In the genomic region with DNA sequence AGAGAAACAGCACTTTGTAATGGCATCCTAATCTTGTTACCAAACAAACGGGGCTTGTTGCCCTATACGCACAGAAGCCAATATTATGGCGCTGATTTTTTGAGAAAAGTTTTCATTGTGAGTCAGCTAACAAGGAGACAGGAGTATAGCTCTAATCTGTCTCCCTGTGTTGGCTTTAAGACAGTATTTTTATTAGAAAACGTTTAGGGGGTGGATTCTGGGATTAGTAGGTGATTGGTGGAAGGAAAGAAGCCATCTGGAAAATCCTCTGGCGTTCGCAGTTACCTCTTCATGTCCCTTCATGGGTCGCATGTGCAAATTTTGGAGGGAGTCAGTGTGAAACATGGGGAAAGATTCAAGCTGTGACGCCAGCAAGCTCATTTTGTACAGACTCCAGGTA, we compare ENCODE assay signal across 8 cellular contexts. TPM values are rescaled to one million over a fixed set of nuclear protein-coding genes. Genes with fewer than 3 reads are reported as not detected.
DNase-seq lines count a peak whose midpoint lies in the region; ATAC-seq and TF ChIP-seq lines count a peak whose summit lies in the region.

No MANE protein-coding gene starts in this region.

- H3K4me3 ChIP-seq in iPS-20b (ENCODE audit: low read length) (peak overlapping the region; percentile 97), suprapubic skin (peak overlapping the region; percentile 92)

- no peak for TF ChIP-seq EP300 in suprapubic skin (IDR thresholded peaks at IDR 0.05)

- peak; percentile 20 for DNase-seq in DMS 273 (lab: John Stamatoyannopoulos, UW; ENCODE audit: unreplicated experiment)
- no peak for DNase-seq in DMS 273 treated with DMSO at 0.1 percent for 48 hours (lab: John Stamatoyannopoulos, UW)
- DNase-seq in activated naive CD8-positive, alpha-beta T cell treated with anti-CD3 and anti-CD28 coated beads for 36 hours, result no peak
- DNase-seq in suprapubic skin (ENCODE audit: low spot score in 2 of 2), result peak in 1 of 2 donors; percentile 72
- DNase-seq in DMS53 treated with DMSO at 0.1 percent for 48 hours (lab: John Stamatoyannopoulos, UW; ENCODE audit: unreplicated experiment), result no peak
- no peak for DNase-seq in activated CD8-positive, alpha-beta memory T cell treated with anti-CD3 and anti-CD28 coated beads, Interleukin-2, amount 50 U/mL, for 4 hours

- H3K9me3 ChIP-seq in iPS-20b (ENCODE audit: insufficient read depth, low read depth, low read length) (no peaks in the 10 kb centered on the region), suprapubic skin (no peaks in the 10 kb centered on the region)

- peaks cover 9% of the 10 kb centered on the region for H3K4me1 ChIP-seq in iPS-20b (ENCODE audit: insufficient read depth, low read length)
- H3K4me1 ChIP-seq in suprapubic skin, result peaks cover 31% of the 10 kb centered on the region

- no peaks in the 10 kb centered on the region for H3K36me3 Mint-ChIP-seq in activated naive CD8-positive, alpha-beta T cell treated with anti-CD3 and anti-CD28 coated beads for 36 hours

- no peaks in the 10 kb centered on the region for H3K9me3 Mint-ChIP-seq in activated naive CD8-positive, alpha-beta T cell treated with anti-CD3 and anti-CD28 coated beads for 36 hours

- TF ChIP-seq CTCF in suprapubic skin (IDR thresholded peaks at IDR 0.05), result no peak

- TF ChIP-seq POLR2A in suprapubic skin (IDR thresholded peaks at IDR 0.05), result peak in 1 of 2 donors; percentile 68

- H3K27me3 Mint-ChIP-seq in activated naive CD8-positive, alpha-beta T cell treated with anti-CD3 and anti-CD28 coated beads for 36 hours, result peaks cover 4% of the 10 kb centered on the region

- WGBS in suprapubic skin, result 35% methylated on average over 8 of the region's 8 CpGs

- peak overlapping the region; percentile 95; the same call in 1 of the 2 replicates for H3K9ac ChIP-seq in iPS-20b (ENCODE audit: low read depth, low read length)

- H3K36me3 ChIP-seq in iPS-20b (ENCODE audit: insufficient read depth, low read depth, low read length) (peaks cover 4% of the 10 kb centered on the region; the same call in 1 of the 2 replicates), suprapubic skin (peaks cover 2% of the 10 kb centered on the region)

- peak overlapping the region; percentile 58 for H3K27ac Mint-ChIP-seq in activated naive CD8-positive, alpha-beta T cell treated with anti-CD3 and anti-CD28 coated beads for 36 hours

- H3K4me3 Mint-ChIP-seq in activated naive CD8-positive, alpha-beta T cell treated with anti-CD3 and anti-CD28 coated beads for 36 hours, result peak overlapping the region; percentile 90

- no peak for ATAC-seq in HG03045 (IDR thresholded peaks at IDR 0.05; ENCODE audit: unreplicated experiment)

- no peak overlapping the region for H3K27ac ChIP-seq in iPS-20b (ENCODE audit: low read length)
- peak overlapping the region; percentile 97 for H3K27ac ChIP-seq in suprapubic skin

- H3K4me1 Mint-ChIP-seq in activated naive CD8-positive, alpha-beta T cell treated with anti-CD3 and anti-CD28 coated beads for 36 hours, result peaks cover 7% of the 10 kb centered on the region

- 0 out of 2 replicates have a peak, but pooled peaks cover 4% of the 10 kb centered on the region for H3K27me3 ChIP-seq in iPS-20b (ENCODE audit: insufficient read depth, low read length)
- H3K27me3 ChIP-seq in suprapubic skin, result no peaks in the 10 kb centered on the region

RNA-seq across cellular contexts. Expression of gene TMEM237, which starts 0.7 kb away (rescaled TPM):
- 10 to 100 TPM; 18.5 to 20.4 TPM for total RNA-seq in activated naive CD8-positive, alpha-beta T cell treated with anti-CD3 and anti-CD28 coated beads for 36 hours
- 10 to 100 TPM; 41.4 to 76.6 (median 66.2) TPM for total RNA-seq in suprapubic skin

RNA-seq across cellular contexts. Expression of gene MPP4, which starts 54.4 kb away (rescaled TPM):
- total RNA-seq in activated naive CD8-positive, alpha-beta T cell treated with anti-CD3 and anti-CD28 coated beads for 36 hours, result not detected
- total RNA-seq in suprapubic skin, result not detected
